ENCODE assay signal across 13 cellular contexts in genomic region chr10:98361636-98362035, GRCh38. TPM values are rescaled to one million over a fixed set of nuclear protein-coding genes. Genes with fewer than 3 reads are reported as not detected.
DNase-seq lines count a peak whose midpoint lies in the region; ATAC-seq and TF ChIP-seq lines count a peak whose summit lies in the region.
"Had no signal": no experiment of that assay in that cellular context is flagged by ENCODE, and none has a peak within 500 bp of the region (broad histone marks: within the 10 kb centered on the region; RNA-seq: fewer than 3 reads in every experiment).

No MANE protein-coding gene starts in this region.

- H3K27ac ChIP-seq in VCaP (peak overlapping the region; percentile 95), rectal smooth muscle tissue (ENCODE audit: low read depth, low read length) (peak overlapping the region; percentile 50)
- H3K27ac ChIP-seq: SJSA1 had no signal

- H3K4me1 ChIP-seq in rectal smooth muscle tissue (ENCODE audit: control insufficient read depth, insufficient read depth, low read length), result no peaks in the 10 kb centered on the region
- H3K4me1 ChIP-seq: BE2C, SJSA1, spleen had no signal

- ATAC-seq in Right ventricle myocardium superior (ENCODE audit: poor library complexity), result peak; percentile 13
- no peak for ATAC-seq in HG03039 (IDR thresholded peaks at IDR 0.05; ENCODE audit: unreplicated experiment)
- no peak for ATAC-seq in HG03520 (IDR thresholded peaks at IDR 0.05; ENCODE audit: unreplicated experiment)
- no peak for ATAC-seq in GM21367 (IDR thresholded peaks at IDR 0.05; ENCODE audit: unreplicated experiment)

- H3K36me3 ChIP-seq in rectal smooth muscle tissue (ENCODE audit: control insufficient read depth, insufficient read depth, low read length), result no peaks in the 10 kb centered on the region
- H3K36me3 ChIP-seq: BE2C, SJSA1, spleen had no signal

- CTCF ChIA-PET in AG04449 (lab: Yijun Ruan, JAX), result interaction anchor here (1.3 to 2.6 kb wide), 5 partner anchors 9 to 21 kb away, joined by 3 to 6 read pairs (median 4); no protein-coding TSS in a partner anchor

- no peak for DNase-seq in AG04449 (ENCODE audit: low read depth, low spot score)
- DNase-seq in Right ventricle myocardium superior, result no peak
- no peak for DNase-seq in effector CD4-positive, alpha-beta T cell
- DNase-seq: activated B cell treated with CpG ODN at 0.5 μM for 24 hours, BE2C, NCI-H1417 treated with DMSO at 0.1 percent for 48 hours, spleen had no signal

- H3K9ac ChIP-seq in rectal smooth muscle tissue (ENCODE audit: low read length), result no peak overlapping the region

- H3K27me3 ChIP-seq in rectal smooth muscle tissue (ENCODE audit: control insufficient read depth, insufficient read depth, low read length), result no peaks in the 10 kb centered on the region
- H3K27me3 ChIP-seq: BE2C, SJSA1 had no signal

- H3K4me3 ChIP-seq in AG04449 (ENCODE audit: low read depth, low read length) (peak overlapping the region; percentile 38), rectal smooth muscle tissue (ENCODE audit: low read length) (peak overlapping the region; percentile 38)
- H3K4me3 ChIP-seq: SJSA1 had no signal

- POLR2A ChIA-PET in AG04449 (lab: Yijun Ruan, JAX), result interaction anchor here (0.6 to 1.7 kb wide), 7 partner anchors 10 to 33 kb away, joined by 3 to 26 read pairs (median 3); no protein-coding TSS in a partner anchor

- TF ChIP-seq CTCF in AG04449 (IDR thresholded peaks at IDR 0.05; ENCODE audit: insufficient read depth, low read length, missing control alignments) (no peak), VCaP (conservative IDR thresholded peaks at IDR 0.05) (no peak)

- intact Hi-C loops in Right ventricle myocardium superior (cut with DNase I), result no loop called here

RNA-seq across cellular contexts. Expression of gene PYROXD2, which starts 53.3 kb away (rescaled TPM):
- total RNA-seq in Right ventricle myocardium superior, result 8.4 TPM
